Comparison of ENCODE assay signal across 21 cellular contexts in the genomic region with DNA sequence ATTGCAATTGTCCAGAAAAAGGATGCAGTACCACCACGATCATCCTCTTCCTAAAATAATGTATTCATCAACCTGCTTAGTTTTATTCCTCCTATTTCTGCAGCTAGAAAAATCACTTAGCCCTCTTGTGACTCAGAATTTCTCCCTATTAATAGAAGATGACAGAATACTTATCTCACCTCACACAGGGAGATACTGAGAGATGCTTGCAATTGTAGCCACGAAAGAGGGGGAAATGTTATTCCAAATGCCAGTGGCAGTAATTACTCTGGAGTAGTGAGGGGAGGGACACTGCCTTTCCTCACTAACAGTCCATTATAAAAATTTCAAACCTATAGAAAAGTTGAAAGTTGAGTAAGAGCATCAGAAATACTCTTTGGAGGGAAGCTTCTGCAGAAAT.
"Had no signal": no experiment of that assay in that cellular context is flagged by ENCODE, and none has a peak within 500 bp of the region (broad histone marks: within the 10 kb centered on the region; RNA-seq: fewer than 3 reads in every experiment).

No MANE protein-coding gene starts in this region.

- H3K27me3 ChIP-seq: ascending aorta, cardiac muscle cell had no signal

- H3K4me3 ChIP-seq: ascending aorta, cardiac muscle cell, K562 had no signal

- H3K9me3 ChIP-seq: ascending aorta had no signal

- DNase-seq: activated CD4-positive, alpha-beta T cell treated with anti-CD3 and anti-CD28 coated beads, Interleukin-2, amount 10 ng/mL, durations not matched to agents 24 days and 14 days; activated CD4-positive, alpha-beta T cell treated with anti-CD3 and anti-CD28 coated beads, Interleukin-2, amount 50 U/mL, for 4 hours; activated CD8-positive, alpha-beta T cell treated with anti-CD3 and anti-CD28 coated beads for 36 hours; activated gamma-delta T cell; activated naive CD4-positive, alpha-beta T cell treated with Interleukin-2 at 50 U/mL for 16 hours; activated naive CD8-positive, alpha-beta T cell treated with anti-CD3 and anti-CD28 coated beads, Interleukin-2, amount 10 ng/mL, durations not matched to agents 7 days and 5 days; activated T-cell treated with anti-CD3 and anti-CD28 coated beads, Interleukin-2, amount 50 U/mL, for 1 hour; activated T-cell treated with anti-CD3 and anti-CD28 coated beads, Interleukin-2, amount 50 U/mL, for 72 hours; amygdala; NCI-H1436 treated with DMSO at 0.1 percent for 48 hours; NCI-H1694 treated with DMSO at 0.1 percent for 48 hours; NCI-H2029; NCI-H345; NCI-H526; NCI-H748 treated with DMSO at 0.1 percent for 48 hours; NK-92 treated with Interleukin-12 subunit alpha and Interleukin-12 subunit beta, amount 100 ng/mL, for 24 hours; SIG-M5; T1000 had no signal

- H3K27ac ChIP-seq: ascending aorta had no signal

- H3K36me3 ChIP-seq: cardiac muscle cell had no signal

- ATAC-seq: activated CD8-positive, alpha-beta T cell treated with anti-CD3 and anti-CD28 coated beads for 36 hours; K562 had no signal
